In the genomic region with DNA sequence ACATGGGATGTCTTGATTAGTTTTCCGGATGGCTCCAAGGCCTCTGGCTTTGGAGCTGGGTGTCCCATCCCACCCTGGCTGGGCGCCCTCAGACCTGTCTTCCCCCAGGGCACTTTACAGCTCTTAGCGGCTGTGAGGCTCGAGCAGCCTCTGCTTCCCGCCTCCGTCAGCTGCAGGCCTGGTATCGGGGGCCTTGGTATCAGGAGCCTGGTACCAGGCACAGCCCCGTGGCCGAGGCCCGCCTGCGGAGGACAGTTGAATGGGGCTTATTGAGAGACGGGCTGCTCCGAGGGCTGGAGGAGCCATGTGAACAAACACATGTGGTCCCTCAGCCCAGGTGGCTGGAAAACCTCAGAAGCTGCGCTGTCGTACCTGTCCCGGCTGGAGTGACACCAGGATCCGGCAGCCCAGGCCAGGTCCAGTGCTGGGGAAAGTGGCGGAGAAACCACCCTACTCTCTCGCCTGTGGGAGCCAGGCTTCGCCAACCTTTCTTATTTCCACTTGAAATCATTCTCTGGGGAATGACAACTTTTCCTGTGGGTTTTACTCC, we compare ENCODE assay signal across 25 cellular contexts. TPM values are rescaled to one million over a fixed set of nuclear protein-coding genes. Genes with fewer than 3 reads are reported as not detected.
DNase-seq lines count a peak whose midpoint lies in the region; ATAC-seq, FAIRE-seq and TF ChIP-seq lines count a peak whose summit lies in the region.
"Had no signal": no experiment of that assay in that cellular context is flagged by ENCODE, and none has a peak within 500 bp of the region (broad histone marks: within the 10 kb centered on the region; RNA-seq: fewer than 3 reads in every experiment).

No MANE protein-coding gene starts in this region.

- no peak overlapping the region for H2AFZ ChIP-seq in HepG2 (ENCODE audit: low read length)
- H2AFZ ChIP-seq: neural progenitor cell had no signal

- in situ Hi-C loops in HepG2 (cut with HindIII; ENCODE audit: extremely low pct_ligation_motif_present, low pct_unique_long_range_greater_than_20kb) = loop anchor here (5.0 to 25.0 kb wide), 2 partner anchors 69 to 139 kb away; a partner anchor contains a TSS

- CTCF ChIA-PET in HepG2 (lab: Yijun Ruan, JAX; ENCODE audit: low intra/inter-chr PET ratio, low total read pairs) = interaction anchor here (3.5 kb wide), 1 partner anchor 141 kb away, joined by 25 read pairs; no protein-coding TSS in a partner anchor

- peaks cover 37% of the 10 kb centered on the region for H3K4me1 Mint-ChIP-seq in activated naive CD8-positive, alpha-beta T cell treated with anti-CD3 and anti-CD28 coated beads, Interleukin-2, amount 50 U/mL, for 24 hours

- no TSS peak for BruUV-seq in HepG2 (replicated peaks; lab: Mats Ljungman, UMichigan)

- H3K36me3 ChIP-seq in HepG2 (replicated peaks in 1 of 2; ENCODE audit: control insufficient read depth in 1 of 2, insufficient read depth in 2 of 2, low read length in 2 of 2) (peaks cover 23 to 72% of the 10 kb centered on the region in 2 experiments; a peak in 4 of 5 replicates), right lobe of liver (peaks cover 0 to 23% (median 7%) of the 10 kb centered on the region in 4 donors)
- H3K36me3 ChIP-seq: neural progenitor cell had no signal

- H3K4me3 Mint-ChIP-seq in activated naive CD8-positive, alpha-beta T cell treated with anti-CD3 and anti-CD28 coated beads, Interleukin-2, amount 50 U/mL, for 24 hours = no peak overlapping the region
- H3K4me3 Mint-ChIP-seq: activated T-cell treated with anti-CD3 and anti-CD28 coated beads, Interleukin-2, amount 50 U/mL, for 4 hours; neural progenitor cell had no signal

- peaks cover 16% of the 10 kb centered on the region; the same call in 1 of the 2 replicates for H4K20me1 ChIP-seq in HepG2 (ENCODE audit: insufficient read depth, low read length)

- no peak for FAIRE-seq in HepG2 (lab: Jason Lieb, UNC)
- FAIRE-seq in D721Med (lab: Jason Lieb, UNC) = no peak
- no peak for FAIRE-seq in GM12892 (lab: Jason Lieb, UNC)
- FAIRE-seq: A204.1, GM19239 had no signal

- TF ChIP-seq EP300 in HepG2 (IDR thresholded peaks at IDR 0.05; ENCODE audit: low read depth in 2 of 2, low read length in 2 of 2) = no peak
- TF ChIP-seq EP300 in HepG2 (CRISPR knock-in tag; IDR thresholded peaks at IDR 0.05; ENCODE audit: borderline replicate concordance) = no peak

- H3K27me3 ChIP-seq in HepG2 (ENCODE audit: control insufficient read depth in 1 of 2, insufficient read depth in 2 of 2, low read length in 2 of 2) (no peaks in the 10 kb centered on the region), right lobe of liver (no peaks in the 10 kb centered on the region)
- H3K27me3 ChIP-seq: neural progenitor cell, thyroid gland had no signal

- no peak overlapping the region for H3K27ac Mint-ChIP-seq in activated naive CD8-positive, alpha-beta T cell treated with anti-CD3 and anti-CD28 coated beads, Interleukin-2, amount 50 U/mL, for 24 hours
- H3K27ac Mint-ChIP-seq: neural progenitor cell had no signal

- TF ChIP-seq RAD21 in HepG2 (CRISPR knock-in tag; IDR thresholded peaks at IDR 0.05) = no peak

- no peaks in the 10 kb centered on the region for H3K9me3 Mint-ChIP-seq in activated naive CD8-positive, alpha-beta T cell treated with anti-CD3 and anti-CD28 coated beads, Interleukin-2, amount 50 U/mL, for 24 hours
- H3K9me3 Mint-ChIP-seq: activated T-cell treated with anti-CD3 and anti-CD28 coated beads, Interleukin-2, amount 50 U/mL, for 4 hours; neural progenitor cell had no signal

- H3K4me3 ChIP-seq in HepG2 (replicated peaks in 1 of 3; ENCODE audit: insufficient read depth in 1 of 3, low read depth in 2 of 3, low read length in 3 of 3) = no peak overlapping the region
- no peak overlapping the region for H3K4me3 ChIP-seq in right lobe of liver
- H3K4me3 ChIP-seq: lung, neural progenitor cell, thyroid gland had no signal

- no peak overlapping the region for H3K4me2 ChIP-seq in HepG2 (ENCODE audit: low read depth, low read length)
- H3K4me2 ChIP-seq: neural progenitor cell had no signal

- H3K79me2 ChIP-seq in HepG2 (ENCODE audit: insufficient read depth, low read length) = peaks cover 24% of the 10 kb centered on the region

- no peak overlapping the region for H3K27ac ChIP-seq in HepG2 (ENCODE audit: extremely low read length, insufficient read depth, low read length)
- H3K27ac ChIP-seq in right lobe of liver = no peak overlapping the region
- H3K27ac ChIP-seq: C4-2B, HL-60, neural progenitor cell, thyroid gland had no signal

- POLR2A ChIA-PET in HepG2 (lab: Yijun Ruan, JAX) = no interaction called here

- peaks cover 22% of the 10 kb centered on the region for H3K36me3 Mint-ChIP-seq in activated naive CD8-positive, alpha-beta T cell treated with anti-CD3 and anti-CD28 coated beads, Interleukin-2, amount 50 U/mL, for 24 hours (ENCODE audit: low read depth)

- TF ChIP-seq CTCF in HepG2 (CRISPR knock-in tag; IDR thresholded peaks at IDR 0.05) = no peak
- no peak for TF ChIP-seq CTCF in right lobe of liver (IDR thresholded peaks at IDR 0.05)
- TF ChIP-seq CTCF in D721Med (IDR thresholded peaks at IDR 0.05; ENCODE audit: insufficient read depth, missing control alignments) = no peak

- no peaks in the 10 kb centered on the region for H3K9me3 ChIP-seq in HepG2 (ENCODE audit: low read length)
- no peaks in the 10 kb centered on the region for H3K9me3 ChIP-seq in right lobe of liver
- H3K9me3 ChIP-seq: thyroid gland had no signal

- H3K27me3 Mint-ChIP-seq in activated naive CD8-positive, alpha-beta T cell treated with anti-CD3 and anti-CD28 coated beads, Interleukin-2, amount 50 U/mL, for 24 hours = no peaks in the 10 kb centered on the region

- 97% methylated on average over 12 of the region's 20 CpGs for WGBS in HepG2 (ENCODE audit: low lambda C conversion rate)
- WGBS in right lobe of liver (ENCODE audit: insufficient coverage, low coverage, low lambda C conversion rate, missing lambda C conversion rate) = 93% methylated on average over 3 of the region's 20 CpGs

- ATAC-seq in HepG2 = no peak
- ATAC-seq in right lobe of liver = no peak
- ATAC-seq in activated naive CD8-positive, alpha-beta T cell treated with anti-CD3 and anti-CD28 coated beads, Interleukin-2, amount 50 U/mL, for 24 hours = no peak
- ATAC-seq: activated T-cell treated with anti-CD3 and anti-CD28 coated beads, Interleukin-2, amount 50 U/mL, for 4 hours; HCT116; SK-N-SH treated with all-trans-retinoic acid at 6 μM for 48 hours had no signal

- intact Hi-C loops in HepG2 (cut with micrococcal nuclease; ENCODE audit: unreplicated experiment) (no loop called here), right lobe of liver (cut with DNase I) (loop anchor here in 1 of 2 donors (5.0 to 10.0 kb wide), 2 partner anchors 69 to 137 kb away; a partner anchor contains a TSS)

- H3K4me1 ChIP-seq in HepG2 (ENCODE audit: insufficient read depth, low read length) (peaks cover 13% of the 10 kb centered on the region; the same call in 1 of the 2 replicates), right lobe of liver (peaks cover 0 to 3% (median 1%) of the 10 kb centered on the region in 4 donors)
- H3K4me1 ChIP-seq: neural progenitor cell had no signal

- TF ChIP-seq POLR2A in HepG2 (IDR thresholded peaks at IDR 0.05; ENCODE audit: insufficient read depth in 1 of 2, low read depth in 2 of 2, low read length in 2 of 2) (no peak), right lobe of liver (IDR thresholded peaks at IDR 0.05) (no peak), GM12892 (IDR thresholded peaks at IDR 0.05; ENCODE audit: low read depth, low read length) (no peak)

- H3K9ac ChIP-seq in HepG2 (ENCODE audit: insufficient read depth, low read depth, low read length) = no peak overlapping the region
- H3K9ac ChIP-seq: neural progenitor cell had no signal

- DNase-seq in HepG2 (ENCODE audit: low spot score) (no peak), right lobe of liver (no peak), hippocampal formation (lab: John Stamatoyannopoulos, UW) (peak; percentile 27 to 76), putamen (ENCODE audit: low spot score) (peak; percentile 74), D721Med (ENCODE audit: insufficient read length, low spot score) (no peak), GM12892 (ENCODE audit: insufficient read length) (no peak), DMS114 treated with DMSO at 0.1 percent for 48 hours (lab: John Stamatoyannopoulos, UW; ENCODE audit: unreplicated experiment) (no peak)
- DNase-seq in activated naive CD8-positive, alpha-beta T cell treated with anti-CD3 and anti-CD28 coated beads, Interleukin-2, amount 50 U/mL, for 24 hours = no peak
- DNase-seq: activated CD4-positive, alpha-beta T cell treated with anti-CD3 and anti-CD28 coated beads for 48 hours; activated naive CD4-positive, alpha-beta T cell; activated T-cell treated with anti-CD3 and anti-CD28 coated beads, Interleukin-2, amount 50 U/mL, for 4 hours; central memory CD4-positive, alpha-beta T cell; NCI-H1105; NCI-H2029; NCI-H2227 treated with DMSO at 0.1 percent for 48 hours; NCI-H774; thyroid gland had no signal

TF ChIP-seq in HepG2, 621 proteins besides CTCF, POLR2A, EP300 and RAD21 (continues in another document):
- TF ChIP-seq ZNF232 (CRISPR knock-in tag; IDR thresholded peaks at IDR 0.05; ENCODE audit: borderline replicate concordance) (no peak), NCOR1 (IDR thresholded peaks at IDR 0.05; ENCODE audit: borderline replicate concordance, low read length) (no peak)

RNA-seq across cellular contexts. Expression of a gene that starts 23.9 kb away (rescaled TPM):
- total RNA-seq in HepG2 (2016; rRNA removed; fragmentation: Illumina TruSeq; extraction: Trizol) (7.4 and 15.1 TPM in 2 replicates), right lobe of liver (10 to 100 TPM in 5 of 6 experiments, 1 to 10 TPM in 1; 9.7 to 23.6 (median 14.2) TPM)
- total RNA-seq in HepG2 (2016; cell fraction: cytosol; rRNA removed; fragmentation: Illumina TruSeq; extraction: Trizol; ENCODE audit: low read depth) = 3.5 and 6.4 TPM in 2 replicates
- total RNA-seq in HepG2 (2016; cell fraction: insoluble cytoplasmic fraction; rRNA removed; fragmentation: Illumina TruSeq; extraction: Trizol) = 7.5 and 15.3 TPM in 2 replicates
- 4.1 and 5.0 TPM in 2 replicates for total RNA-seq in HepG2 (2016; cell fraction: membrane; rRNA removed; fragmentation: Illumina TruSeq; extraction: Trizol)
- 18.0 and 18.9 TPM in 2 replicates for total RNA-seq in HepG2 (2016; cell fraction: nucleus; rRNA removed; fragmentation: Illumina TruSeq; extraction: Trizol)
- polyA plus RNA-seq in HepG2 (2011; rRNA removed) = 9.3 and 16.0 TPM in 2 replicates
- 3.8 and 7.7 TPM in 2 replicates for polyA plus RNA-seq in HepG2 (2011; cell fraction: cytosol; rRNA removed)
- 83.4 and 101 TPM in 2 replicates for polyA plus RNA-seq in HepG2 (2011; cell fraction: nucleus; rRNA removed)
- 5.9 and 7.4 TPM in 2 replicates for polyA plus RNA-seq in HepG2 (2012)
- 1.8 and 2.1 TPM in 2 replicates for polyA plus RNA-seq in HepG2 (2016; cell fraction: cytosol; fragmentation: Illumina TruSeq; extraction: Trizol; ENCODE audit: low read depth)
- polyA plus RNA-seq in HepG2 (2016; cell fraction: insoluble cytoplasmic fraction; fragmentation: Illumina TruSeq; extraction: Trizol; ENCODE audit: low read depth) = 7.7 and 9.3 TPM in 2 replicates
- polyA plus RNA-seq in HepG2 (2016; cell fraction: membrane; fragmentation: Illumina TruSeq; extraction: Trizol; ENCODE audit: low read depth) = 3.1 and 4.0 TPM in 2 replicates
- polyA plus RNA-seq in HepG2 (2016; cell fraction: nucleus; fragmentation: Illumina TruSeq; extraction: Trizol; ENCODE audit: insufficient read depth, low read depth) = 42.6 and 43.4 TPM in 2 replicates
- 14.8 and 17.9 TPM in 2 replicates for polyA minus RNA-seq in HepG2 (2011; rRNA and poly(A)+ RNA removed; ENCODE audit: low replicate concordance)
- 6.2 and 7.0 TPM in 2 replicates for polyA minus RNA-seq in HepG2 (2011; cell fraction: cytosol; rRNA and poly(A)+ RNA removed)
- polyA minus RNA-seq in HepG2 (2011; cell fraction: nucleus; rRNA and poly(A)+ RNA removed) = 28.0 and 28.3 TPM in 2 replicates
- polyA plus RNA-seq in GM12892 (2012; ENCODE audit: missing spikeins) = 13.9 TPM

Comparison
In these comparisons a context has a peak if more than half of its experiments do, and no peak if none do; other contexts are left out.
1. DNase-seq: peak in hippocampal formation (2 of 2) and putamen (single experiment); none in HepG2 (single experiment), right lobe of liver (0 of 3), D721Med (single experiment), GM12892 (single experiment), activated naive CD8-positive, alpha-beta T cell treated with anti-CD3 and anti-CD28 coated beads, Interleukin-2, amount 50 U/mL, for 24 hours (single experiment) and DMS114 treated with DMSO at 0.1 percent for 48 hours (single experiment).